ENCODE assay signal across 19 cellular contexts in genomic region chr15:43093026-43093425, GRCh38. TPM values are rescaled to one million over a fixed set of nuclear protein-coding genes. Genes with fewer than 3 reads are reported as not detected.
DNase-seq lines count a peak whose midpoint lies in the region; ATAC-seq and TF ChIP-seq lines count a peak whose summit lies in the region.
"Had no signal": no experiment of that assay in that cellular context is flagged by ENCODE, and none has a peak within 500 bp of the region (broad histone marks: within the 10 kb centered on the region; RNA-seq: fewer than 3 reads in every experiment).

No MANE protein-coding gene starts in this region.

- peaks cover 0 to 14% of the 10 kb centered on the region in 2 donors for H3K4me1 ChIP-seq in gastrocnemius medialis

- no peak overlapping the region for H3K27ac ChIP-seq in gastrocnemius medialis

- no peak for TF ChIP-seq CTCF in gastrocnemius medialis (IDR thresholded peaks at IDR 0.05 in 4 of 5, conservative IDR thresholded peaks at IDR 0.05 in 1 of 5)

- DNase-seq in GM04503 (ENCODE audit: low read depth) (peak; percentile 55), MV-4-11 (lab: John Stamatoyannopoulos, UW) (peak; percentile 90), dermis blood vessel endothelial cell (peak; percentile 2), sciatic nerve (ENCODE audit: low spot score) (no peak), dedifferentiated amniotic fluid mesenchymal stem cell (ENCODE audit: extremely low spot score) (no peak), gastrocnemius medialis (no peak), NCI-H510A (lab: John Stamatoyannopoulos, UW) (no peak)
- DNase-seq: activated CD4-positive, alpha-beta memory T cell treated with anti-CD3 and anti-CD28 coated beads, Interleukin-2, amount 10 ng/mL, durations not matched to agents 7 days and 5 days; activated effector memory CD4-positive, alpha-beta T cell treated with Interleukin-2 at 50 U/mL for 16 hours; endodermal cell; GF-D8; heart right ventricle; left cardiac atrium; natural killer cell; NCI-H1105 treated with DMSO at 0.1 percent for 48 hours; NCI-H524; stomach; T-helper 9 cell had no signal

- in situ Hi-C loops in gastrocnemius medialis (cut with MboI; ENCODE audit: low sequenced_read_pairs in 4 of 4), result no loop called here

- H3K9me3 ChIP-seq in gastrocnemius medialis, result no peaks in the 10 kb centered on the region
- H3K9me3 ChIP-seq: heart right ventricle, stomach had no signal

- no peaks in the 10 kb centered on the region for H3K27me3 ChIP-seq in gastrocnemius medialis
- H3K27me3 ChIP-seq: heart right ventricle, stomach had no signal

- ATAC-seq in sciatic nerve (peak; percentile 76), SK-N-SH treated with all-trans-retinoic acid at 6 μM for 48 hours (no peak), gastrocnemius medialis (no peak)
- ATAC-seq: natural killer cell had no signal

- no peak for TF ChIP-seq POLR2A in gastrocnemius medialis (IDR thresholded peaks at IDR 0.05)

- intact Hi-C loops in sciatic nerve (cut with DNase I) (no loop called here), gastrocnemius medialis (cut with DNase I; ENCODE audit: low total_unique reads) (no loop called here)

- H3K4me3 ChIP-seq in gastrocnemius medialis, result no peak overlapping the region
- H3K4me3 ChIP-seq: heart right ventricle, stomach had no signal

- H3K36me3 ChIP-seq in gastrocnemius medialis, result no peaks in the 10 kb centered on the region

TF ChIP-seq in SK-N-SH treated with all-trans-retinoic acid at 6 μM for 48 hours, 23 proteins besides CTCF, POLR2A, EP300 and RAD21:
- TF ChIP-seq ZNF8 (CRISPR knock-in tag; IDR thresholded peaks at IDR 0.05), result no peak
- no peak for TF ChIP-seq OSR1 (CRISPR knock-in tag; IDR thresholded peaks at IDR 0.05)
- TF ChIP-seq ZC3H10 (CRISPR knock-in tag; IDR thresholded peaks at IDR 0.05), result no peak
- no peak for TF ChIP-seq CSDC2 (CRISPR knock-in tag; IDR thresholded peaks at IDR 0.05)
- TF ChIP-seq ESRRG (CRISPR knock-in tag; IDR thresholded peaks at IDR 0.05), result no peak
- TF ChIP-seq ARNTL (CRISPR knock-in tag; IDR thresholded peaks at IDR 0.05; ENCODE audit: borderline replicate concordance, low read depth), result no peak
- no peak for TF ChIP-seq TOX (CRISPR knock-in tag; IDR thresholded peaks at IDR 0.05; ENCODE audit: borderline replicate concordance)
- TF ChIP-seq TCF4 (CRISPR knock-in tag; IDR thresholded peaks at IDR 0.05; ENCODE audit: borderline replicate concordance), result no peak
- no peak for TF ChIP-seq ZNF70 (CRISPR knock-in tag; IDR thresholded peaks at IDR 0.05)
- TF ChIP-seq, protein P1, sequence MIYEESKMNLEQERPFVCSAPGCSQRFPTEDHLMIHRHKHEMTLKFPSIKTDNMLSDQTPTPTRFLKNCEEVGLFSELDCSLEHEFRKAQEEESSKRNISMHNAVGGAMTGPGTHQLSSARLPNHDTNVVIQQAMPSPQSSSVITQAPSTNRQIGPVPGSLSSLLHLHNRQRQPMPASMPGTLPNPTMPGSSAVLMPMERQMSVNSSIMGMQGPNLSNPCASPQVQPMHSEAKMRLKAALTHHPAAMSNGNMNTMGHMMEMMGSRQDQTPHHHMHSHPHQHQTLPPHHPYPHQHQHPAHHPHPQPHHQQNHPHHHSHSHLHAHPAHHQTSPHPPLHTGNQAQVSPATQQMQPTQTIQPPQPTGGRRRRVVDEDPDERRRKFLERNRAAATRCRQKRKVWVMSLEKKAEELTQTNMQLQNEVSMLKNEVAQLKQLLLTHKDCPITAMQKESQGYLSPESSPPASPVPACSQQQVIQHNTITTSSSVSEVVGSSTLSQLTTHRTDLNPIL (CRISPR knock-in tag; IDR thresholded peaks at IDR 0.05; ENCODE audit: low read depth), result no peak
- no peak for TF ChIP-seq ZFP3 (CRISPR knock-in tag; IDR thresholded peaks at IDR 0.05)
- no peak for TF ChIP-seq GLIS3 (CRISPR knock-in tag; IDR thresholded peaks at IDR 0.05)
- TF ChIP-seq BACH2 (CRISPR knock-in tag; IDR thresholded peaks at IDR 0.05; ENCODE audit: borderline replicate concordance), result no peak
- no peak for TF ChIP-seq ZNF565 (CRISPR knock-in tag; conservative IDR thresholded peaks at IDR 0.05; ENCODE audit: low read depth)

RNA-seq across cellular contexts. Expression of gene UBR1, which starts 12.8 kb away (rescaled TPM):
- total RNA-seq in dermis blood vessel endothelial cell (31.2 and 35.6 TPM in 2 replicates), sciatic nerve (47.0 TPM), gastrocnemius medialis (10 to 100 TPM; 20.2 to 31.3 (median 22.5) TPM)

RNA-seq across cellular contexts. Expression of gene TMEM62, which starts 40.4 kb away (rescaled TPM):
- total RNA-seq in dermis blood vessel endothelial cell (21.3 and 21.4 TPM in 2 replicates), sciatic nerve (24.4 TPM), gastrocnemius medialis (10 to 100 TPM; 13.1 to 16.7 (median 16.3) TPM)

Comparison
In these comparisons a context has a peak if more than half of its experiments do, and no peak if none do; other contexts are left out.
1. DNase-seq: peak in GM04503 (single experiment), MV-4-11 (single experiment) and dermis blood vessel endothelial cell (single experiment); none in sciatic nerve (single experiment), dedifferentiated amniotic fluid mesenchymal stem cell (single experiment), gastrocnemius medialis (0 of 2) and NCI-H510A (single experiment).